ENCODE assay signal across 17 cellular contexts in the genomic region with DNA sequence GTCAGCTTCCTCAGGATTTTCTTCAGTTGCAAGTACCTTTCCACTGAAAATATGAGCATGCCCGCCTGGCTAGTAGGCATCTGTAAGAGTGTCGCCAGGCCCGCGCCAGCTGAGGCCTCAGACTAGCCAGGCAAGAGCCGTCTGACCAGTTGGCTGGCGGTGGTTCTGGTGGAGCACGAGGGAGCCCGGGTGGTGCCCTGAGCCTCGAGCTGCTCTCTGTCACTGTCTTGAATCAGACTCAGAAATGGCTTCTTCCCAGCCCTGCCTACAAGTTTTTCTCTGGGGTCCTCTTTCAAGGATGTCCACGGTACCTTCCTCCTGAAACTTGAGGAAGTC.
"Had no signal": no experiment of that assay in that cellular context is flagged by ENCODE, and none has a peak within 500 bp of the region (broad histone marks: within the 10 kb centered on the region; RNA-seq: fewer than 3 reads in every experiment).

No MANE protein-coding gene starts in this region.

- H3K9me3 Mint-ChIP-seq: activated B cell treated with CpG ODN at 0.5 μM for 24 hours; activated T-helper 1 cell treated with anti-CD3 and anti-CD28 coated beads, Interleukin-12 subunit alpha, Interleukin-12 subunit beta, Interleukin-2, Interleukin-4 antibody, amounts not matched to agents 30 ng/mL and 10 ng/mL and 1 ng/mL, durations not matched to agents 14 hours and 24 hours and 36 hours; naive thymus-derived CD4-positive, alpha-beta T cell; T-helper 2 cell treated with Interferon-gamma antibody and Interleukin-4, amounts not matched to agents 5 μg/mL and 100 μg/mL, for 36 hours; type B pancreatic cell had no signal

- H2AFZ ChIP-seq: parathyroid adenoma had no signal

- H3K4me3 Mint-ChIP-seq: activated B cell treated with CpG ODN at 0.5 μM for 24 hours; activated T-helper 1 cell treated with anti-CD3 and anti-CD28 coated beads, Interleukin-12 subunit alpha, Interleukin-12 subunit beta, Interleukin-2, Interleukin-4 antibody, amounts not matched to agents 30 ng/mL and 10 ng/mL and 1 ng/mL, durations not matched to agents 14 hours and 24 hours and 36 hours; T-helper 2 cell treated with Interferon-gamma antibody and Interleukin-4, amounts not matched to agents 5 μg/mL and 100 μg/mL, for 36 hours; type B pancreatic cell had no signal

- H3K27ac Mint-ChIP-seq: activated B cell treated with CpG ODN at 0.5 μM for 24 hours; T-helper 2 cell treated with Interferon-gamma antibody and Interleukin-4, amounts not matched to agents 5 μg/mL and 100 μg/mL, for 36 hours; type B pancreatic cell had no signal

- H3K79me2 ChIP-seq: parathyroid adenoma had no signal

- H3K9ac ChIP-seq: parathyroid adenoma, SK-N-SH had no signal

- H3K27ac ChIP-seq: parathyroid adenoma, stomach had no signal

- H3K27me3 Mint-ChIP-seq: activated B cell treated with CpG ODN at 0.5 μM for 24 hours; naive thymus-derived CD4-positive, alpha-beta T cell; type B pancreatic cell had no signal

- H3K4me1 ChIP-seq: parathyroid adenoma had no signal

- DNase-seq: activated B cell treated with CpG ODN at 0.5 μM for 24 hours; activated CD4-positive, alpha-beta T cell treated with anti-CD3 and anti-CD28 coated beads for 48 hours; activated CD8-positive, alpha-beta memory T cell treated with anti-CD3 and anti-CD28 coated beads for 24 hours; activated gamma-delta T cell treated with Interleukin-2 at 50 U/mL for 16 hours; cerebellar nuclear complex; cortex of kidney; effector CD4-positive, alpha-beta T cell; mesendoderm; naive thymus-derived CD4-positive, alpha-beta T cell; SHP77 treated with DMSO at 0.1 percent for 48 hours; SK-N-SH; stimulated activated CD4-positive, alpha-beta T cell treated with anti-CD3 and anti-CD28 coated beads, Interleukin-2, amount 100 ng/mL, for 24 hours; stomach had no signal

- H3K4me3 ChIP-seq: stomach had no signal

- ATAC-seq: naive thymus-derived CD4-positive, alpha-beta T cell had no signal

- H3K9me3 ChIP-seq: SK-N-SH, stomach had no signal

- H3K27me3 ChIP-seq: stomach had no signal
